Comparison of ENCODE assay signal across 1 cellular context in genomic region chr9:107175039-107175438, GRCh38.
TF ChIP-seq lines count a peak whose summit lies in the region.

No MANE protein-coding gene starts in this region.

TF ChIP-seq in SK-N-SH, 30 proteins besides CTCF, POLR2A, EP300 and RAD21 (continued from another document):
- TF ChIP-seq USF1 (IDR thresholded peaks at IDR 0.05; ENCODE audit: borderline replicate concordance, low read depth) (no peak), IRF3 (IDR thresholded peaks at IDR 0.05; ENCODE audit: low read depth, low read length) (no peak), MEF2A (IDR thresholded peaks at IDR 0.05; ENCODE audit: borderline replicate concordance, low read depth) (no peak), RCOR1 (IDR thresholded peaks at IDR 0.05; ENCODE audit: low read length) (no peak), RFX5 (IDR thresholded peaks at IDR 0.05; ENCODE audit: low read length) (no peak)
